ENCODE assay signal across 9 cellular contexts in genomic region chr19:39126312-39126561, GRCh38. TPM values are rescaled to one million over a fixed set of nuclear protein-coding genes. Genes with fewer than 3 reads are reported as not detected.
DNase-seq lines count a peak whose midpoint lies in the region; ATAC-seq and TF ChIP-seq lines count a peak whose summit lies in the region.
"Had no signal": no experiment of that assay in that cellular context is flagged by ENCODE, and none has a peak within 500 bp of the region (broad histone marks: within the 10 kb centered on the region; RNA-seq: fewer than 3 reads in every experiment).

No MANE protein-coding gene starts in this region.

- peak overlapping the region; percentile 47 for H3K27ac ChIP-seq in SJSA1
- no peak overlapping the region for H3K27ac ChIP-seq in fibroblast of lung (ENCODE audit: insufficient read depth, low read length)
- peak overlapping the region; percentile 82 to 93 for H3K27ac ChIP-seq in prostate gland

- no peak overlapping the region for H2AFZ ChIP-seq in fibroblast of lung (ENCODE audit: low read length)

- WGBS in prostate gland: 5% methylated on average over 8 of the region's 8 CpGs

- H3K9me3 ChIP-seq in ES-I3 (ENCODE audit: control insufficient read depth, insufficient read depth, low read length) (no peaks in the 10 kb centered on the region), SJSA1 (replicated peaks) (no peaks in the 10 kb centered on the region), fibroblast of lung (ENCODE audit: control insufficient read depth, insufficient read depth, low read depth, low read length) (no peaks in the 10 kb centered on the region), prostate gland (no peaks in the 10 kb centered on the region)

- DNase-seq in SJSA1 (ENCODE audit: low read depth in 1 of 2, low spot score in 2 of 2) (peak in 1 of 2 experiments; percentile 18), fibroblast of lung (ENCODE audit: low read depth in 2 of 2) (no peak), prostate gland (ENCODE audit: low spot score) (no peak), foreskin melanocyte (no peak), NCI-H2107 treated with DMSO at 0.1 percent for 48 hours (lab: John Stamatoyannopoulos, UW; ENCODE audit: unreplicated experiment) (no peak)

- no peak for ATAC-seq in HG03045 (IDR thresholded peaks at IDR 0.05; ENCODE audit: unreplicated experiment)
- ATAC-seq in HG02759 (IDR thresholded peaks at IDR 0.05; ENCODE audit: unreplicated experiment): no peak

- H3K36me3 ChIP-seq in ES-I3 (ENCODE audit: insufficient read depth, low read length): no peaks in the 10 kb centered on the region
- peaks cover 13% of the 10 kb centered on the region; the same call in 1 of the 2 replicates for H3K36me3 ChIP-seq in SJSA1
- H3K36me3 ChIP-seq in fibroblast of lung (ENCODE audit: control insufficient read depth, insufficient read depth, low read length): no peaks in the 10 kb centered on the region
- no peaks in the 10 kb centered on the region for H3K36me3 ChIP-seq in prostate gland

- no peaks in the 10 kb centered on the region for H3K27me3 ChIP-seq in SJSA1 (replicated peaks)
- H3K27me3 ChIP-seq in fibroblast of lung (ENCODE audit: control insufficient read depth, insufficient read depth, low read length): no peaks in the 10 kb centered on the region
- H3K27me3 ChIP-seq in prostate gland (replicated peaks; ENCODE audit: insufficient read depth): no peaks in the 10 kb centered on the region

- intact Hi-C loops in prostate gland (cut with DNase I): loop anchor here (10.0 kb wide), 1 partner anchor 161 kb away; no protein-coding TSS in a partner anchor

- peak overlapping the region; percentile 83 for H3K4me2 ChIP-seq in fibroblast of lung (ENCODE audit: extremely low read depth, insufficient read depth, low read length)

- peaks cover 51% of the 10 kb centered on the region for H3K79me2 ChIP-seq in fibroblast of lung (ENCODE audit: control insufficient read depth, insufficient read depth, low read length)

- no peaks in the 10 kb centered on the region; the same call in 1 of the 2 replicates for H3K4me1 ChIP-seq in ES-I3 (ENCODE audit: insufficient read depth, low read length)
- H3K4me1 ChIP-seq in SJSA1 (replicated peaks): peaks cover 17% of the 10 kb centered on the region
- peaks cover 8% of the 10 kb centered on the region for H3K4me1 ChIP-seq in fibroblast of lung (ENCODE audit: control insufficient read depth, extremely low read depth, insufficient read depth, low read length)
- peaks cover 39% of the 10 kb centered on the region for H3K4me1 ChIP-seq in prostate gland (replicated peaks)

- H3K9ac ChIP-seq in ES-I3 (ENCODE audit: low read depth, low read length): peak overlapping the region; percentile 60; the same call in 1 of the 2 replicates
- peak overlapping the region; percentile 72 for H3K9ac ChIP-seq in fibroblast of lung (ENCODE audit: insufficient read depth, low read length)

- no peak for TF ChIP-seq CTCF in fibroblast of lung (conservative IDR thresholded peaks at IDR 0.05 in 1 of 2, IDR thresholded peaks at IDR 0.05 in 1 of 2; ENCODE audit: low read depth in 1 of 2, low read length in 2 of 2)
- no peak for TF ChIP-seq CTCF in prostate gland (IDR thresholded peaks at IDR 0.05)

- H3K4me3 ChIP-seq in SJSA1: peak overlapping the region; percentile 77
- peak overlapping the region; percentile 63 to 95 (median 78) for H3K4me3 ChIP-seq in fibroblast of lung (replicated peaks in 1 of 4; ENCODE audit: control extremely low read depth in 1 of 4, insufficient read depth in 1 of 4, low read depth in 3 of 4, low read length in 4 of 4)
- peak overlapping the region; percentile 60 to 85 for H3K4me3 ChIP-seq in prostate gland

- H4K20me1 ChIP-seq in fibroblast of lung (ENCODE audit: control insufficient read depth, extremely low read depth, insufficient read depth, low read length): no peaks in the 10 kb centered on the region

- TF ChIP-seq POLR2A in prostate gland (IDR thresholded peaks at IDR 0.05): no peak

RNA-seq across cellular contexts. Expression of gene PAK4, which starts 0.7 kb away (rescaled TPM):
- total RNA-seq in SJSA1 (2014; rRNA removed; shearing (Covaris generic)): 7.2 TPM in 2 replicates
- total RNA-seq in fibroblast of lung (2.8 and 4.6 TPM in 2 replicates), prostate gland (100 to 1,000 TPM; 111 to 123 TPM)
- 8.4 and 17.7 TPM in 2 replicates for polyA plus RNA-seq in fibroblast of lung
- 16.0 and 33.5 TPM in 2 replicates for polyA plus RNA-seq in fibroblast of lung (2012)
- 50.7 and 112 TPM in 2 replicates for polyA minus RNA-seq in fibroblast of lung (ENCODE audit: low replicate concordance)

RNA-seq across cellular contexts. Expression of gene ACP7, which starts 42.1 kb away (rescaled TPM):
- total RNA-seq in SJSA1 (2014; rRNA removed; shearing (Covaris generic)): not detected in 2 replicates
- total RNA-seq in fibroblast of lung: not detected in 2 replicates
- 0.02 TPM in 1 of 2 replicates, not detected in the other for polyA plus RNA-seq in fibroblast of lung
- 0.24 TPM in 1 of 2 replicates, not detected in the other for polyA plus RNA-seq in fibroblast of lung (2012)
- polyA minus RNA-seq in fibroblast of lung (ENCODE audit: low replicate concordance): 0.78 TPM in 1 of 2 replicates, not detected in the other
- total RNA-seq in prostate gland: under 1 TPM in 1 of 2 donors, not detected in 1; 0.80 TPM
- total RNA-seq: T-helper 2 cell treated with Interferon-gamma antibody and Interleukin-4, amounts not matched to agents 100 ng/mL and 5 ng/mL, for 36 hours had no signal

Comparison
In these comparisons a context has a peak if more than half of its experiments do, and no peak if none do; other contexts are left out.
1. RNA of gene PAK4, which starts 0.7 kb away (total RNA-seq): 111 to 123 TPM in prostate gland; 7.2 TPM in SJSA1 and 2.8 to 4.6 TPM in fibroblast of lung; every median in the first group is over 10 times any median in the second.
2. Peak in every context shown above with its lines, with median percentiles within 50 percentile points of each other: H3K4me3 ChIP-seq.